Comparison of ENCODE assay signal across 1 cellular context in genomic region chr17:48738803-48739526, GRCh38.
TF ChIP-seq lines count a peak whose summit lies in the region.

No MANE protein-coding gene starts in this region.

TF ChIP-seq in K562, 482 proteins besides CTCF, POLR2A, EP300 and RAD21:
- peak; percentile 79; the same call in 1 of the 2 replicates for TF ChIP-seq ZSCAN29 (IDR thresholded peaks at IDR 0.05)
- peak; percentile 52; the same call in 1 of the 2 replicates for TF ChIP-seq ETV1 (tag; conservative IDR thresholded peaks at IDR 0.05; ENCODE audit: low read depth)
- no peak for TF ChIP-seq NR2C2 (CRISPR knock-in tag; IDR thresholded peaks at IDR 0.05)
- TF ChIP-seq NR2C2 (tag; IDR thresholded peaks at IDR 0.05) = no peak
TF ChIP-seq in K562: peak in this region for 2.
